ENCODE assay signal across 8 cellular contexts in the genomic region with DNA sequence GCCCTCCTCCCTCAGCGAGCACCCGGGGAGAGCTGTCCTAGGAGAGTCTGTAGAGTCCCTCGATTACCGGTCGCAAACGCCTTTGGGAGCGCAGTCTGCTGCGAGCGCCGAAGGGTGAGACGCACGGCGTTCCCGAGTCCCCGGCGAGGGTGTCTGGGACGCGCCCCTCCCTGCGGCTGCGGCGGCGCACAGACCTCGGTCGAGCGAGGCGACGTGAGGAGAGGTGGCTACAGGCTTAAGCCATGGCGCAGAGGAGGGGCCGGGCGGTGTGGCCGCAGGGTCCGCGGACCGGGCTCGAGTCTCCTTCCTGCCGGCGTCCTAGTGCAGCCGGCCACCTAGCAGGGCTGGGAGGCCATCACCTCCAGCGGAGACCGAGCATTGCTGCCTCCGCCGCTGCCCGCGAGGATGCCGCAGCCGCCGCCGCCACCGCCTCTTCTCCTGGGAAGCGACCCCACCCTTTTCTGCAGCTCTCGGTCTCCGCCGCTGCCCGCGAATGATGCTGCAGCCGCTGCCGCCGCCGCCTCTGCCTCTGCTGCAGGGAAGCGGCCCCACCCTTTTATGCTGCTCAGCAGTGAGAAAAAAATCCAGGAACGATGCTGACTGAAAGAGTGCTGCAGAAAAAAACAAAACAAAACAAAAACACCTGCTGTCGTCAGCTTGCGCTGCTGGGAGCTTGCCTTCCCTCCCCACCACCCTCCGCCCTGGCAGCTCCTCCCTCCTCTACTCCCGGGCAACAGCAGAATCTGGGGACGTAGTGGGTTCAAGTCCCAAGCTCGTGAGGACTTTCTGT. TPM values are rescaled to one million over a fixed set of nuclear protein-coding genes. Genes with fewer than 3 reads are reported as not detected.
DNase-seq lines count a peak whose midpoint lies in the region; ATAC-seq lines count a peak whose summit lies in the region.

A gene (minus strand): TSS at position 531 of the 790 bp plus-strand sequence. CDS start 669 bp downstream, outside the sequence.

- ATAC-seq in sciatic nerve (peak; percentile 24), HG03571 (IDR thresholded peaks at IDR 0.05; ENCODE audit: unreplicated experiment) (no peak), HG02981 (IDR thresholded peaks at IDR 0.05; ENCODE audit: unreplicated experiment) (no peak)

- intact Hi-C loops in sciatic nerve (cut with DNase I) = no loop called here

- DNase-seq in activated CD4-positive, alpha-beta T cell treated with anti-CD3 and anti-CD28 coated beads for 48 hours = peak; percentile 34
- DNase-seq in activated CD4-positive, alpha-beta T cell treated with anti-CD3 and anti-CD28 coated beads, Interleukin-2, amount 50 U/mL, for 1 hour = no peak
- DNase-seq in NCI-H345 (lab: John Stamatoyannopoulos, UW) (peak; percentile 76), astrocyte of the hippocampus (ENCODE audit: low read depth, low spot score) (peak; percentile 59), sciatic nerve (ENCODE audit: low spot score) (no peak)

- H3K4me3 ChIP-seq in iPS-11a (ENCODE audit: low read depth, low read length) = peak within 1 kb of the TSS; percentile 28

RNA-seq across cellular contexts. Expression of the gene that starts here (rescaled TPM):
- total RNA-seq in sciatic nerve = 10.7 TPM

Comparison
In these comparisons a context has a peak if more than half of its experiments do, and no peak if none do; other contexts are left out.
1. DNase-seq: peak in activated CD4-positive, alpha-beta T cell treated with anti-CD3 and anti-CD28 coated beads for 48 hours (single experiment), NCI-H345 (single experiment) and astrocyte of the hippocampus (single experiment); none in activated CD4-positive, alpha-beta T cell treated with anti-CD3 and anti-CD28 coated beads, Interleukin-2, amount 50 U/mL, for 1 hour (single experiment) and sciatic nerve (single experiment).